In genomic region chr6:158653577-158654354, GRCh38 we compare ENCODE assay signal across 8 cellular contexts. TPM values are rescaled to one million over a fixed set of nuclear protein-coding genes. Genes with fewer than 3 reads are reported as not detected.
DNase-seq lines count a peak whose midpoint lies in the region; ATAC-seq and TF ChIP-seq lines count a peak whose summit lies in the region.

No MANE protein-coding gene starts in this region.

- H3K4me1 ChIP-seq in liver (ENCODE audit: control insufficient read depth in 4 of 4, insufficient read depth in 4 of 4, low read length in 3 of 4), result no peaks in the 10 kb centered on the region
- peaks cover 10% of the 10 kb centered on the region for H3K4me1 ChIP-seq in ovary (ENCODE audit: insufficient read depth)
- H3K4me1 ChIP-seq in H9 (ENCODE audit: insufficient read depth, low read length), result no peaks in the 10 kb centered on the region

- H3K27ac Mint-ChIP-seq in H9, result no peak overlapping the region

- H4K91ac ChIP-seq in H9 (ENCODE audit: insufficient read length, low read depth, low read length), result no peak overlapping the region

- H3K9me3 ChIP-seq in liver (ENCODE audit: control insufficient read depth in 4 of 4, low read length in 3 of 4) (no peaks in the 10 kb centered on the region), ovary (no peaks in the 10 kb centered on the region), H9 (ENCODE audit: control insufficient read depth, low read depth, low read length) (no peaks in the 10 kb centered on the region)

- H3K4ac ChIP-seq in H9 (ENCODE audit: low read depth, low read length), result no peak overlapping the region

- H4K8ac ChIP-seq in H9 (replicated peaks; ENCODE audit: insufficient read length, low read depth, low read length), result no peak overlapping the region

- no peak overlapping the region for H2BK15ac ChIP-seq in H9 (ENCODE audit: low read depth, low read length)

- DNase-seq in NK-92 (lab: John Stamatoyannopoulos, UW; ENCODE audit: unreplicated experiment) (peak; percentile 56), ovary (no peak), H9 (no peak)
- DNase-seq in activated effector memory CD4-positive, alpha-beta T cell treated with anti-CD3 and anti-CD28 coated beads, Interleukin-2, amount 50 U/mL, for 16 hours, result peak; percentile 94
- peak; percentile 80 to 88 for DNase-seq in stimulated activated CD8-positive, alpha-beta memory T cell treated with anti-CD3 and anti-CD28 coated beads, Interleukin-15, amount 100 ng/mL, for 4 hours (ENCODE audit: low read depth in 2 of 2)

- H3K23ac ChIP-seq in H9 (ENCODE audit: insufficient read length, low read depth, low read length), result no peak overlapping the region

- no peak overlapping the region for H2BK12ac ChIP-seq in H9 (ENCODE audit: insufficient read length, low read depth, low read length)

- H4K20me1 ChIP-seq in H9 (ENCODE audit: control insufficient read depth, insufficient read depth, insufficient read length), result peaks cover 2% of the 10 kb centered on the region

- intact Hi-C loops in ovary (cut with DNase I), result no loop called here

- H3K23me2 ChIP-seq in H9 (ENCODE audit: insufficient read length, low read depth, low read length, poor library complexity, severe bottlenecking), result no peaks in the 10 kb centered on the region

- no peaks in the 10 kb centered on the region for H3K79me1 ChIP-seq in H9 (ENCODE audit: insufficient read depth, low read depth, low read length, poor library complexity, severe bottlenecking)

- TF ChIP-seq POLR2A in ovary (IDR thresholded peaks at IDR 0.05), result no peak

- TF ChIP-seq CTCF in liver (IDR thresholded peaks at IDR 0.05; ENCODE audit: low read depth, low read length, missing input control) (no peak), ovary (IDR thresholded peaks at IDR 0.05) (no peak), H9 (conservative IDR thresholded peaks at IDR 0.05) (no peak)

- no peak overlapping the region for H3K4me3 Mint-ChIP-seq in H9

- H3K9me3 Mint-ChIP-seq in H9, result no peaks in the 10 kb centered on the region

- TF ChIP-seq RAD21 in liver (IDR thresholded peaks at IDR 0.05), result no peak

- H3K9ac ChIP-seq in liver (ENCODE audit: low read depth in 1 of 2, low read length in 2 of 2), result peak overlapping the region in 1 of 2 donors; percentile 76
- no peak overlapping the region for H3K9ac ChIP-seq in H9 (ENCODE audit: extremely low read depth, insufficient read length, low read length)

- H3K4me3 ChIP-seq in liver (ENCODE audit: low read depth in 1 of 3, low read length in 3 of 3) (no peak overlapping the region), ovary (no peak overlapping the region)

- H3K27me3 Mint-ChIP-seq in H9 (ENCODE audit: low read depth), result peaks cover 5% of the 10 kb centered on the region

- no peak overlapping the region for H4K5ac ChIP-seq in H9 (ENCODE audit: insufficient read length, low read depth, low read length)

- no peak for TF ChIP-seq EP300 in ovary (IDR thresholded peaks at IDR 0.05)

- no peaks in the 10 kb centered on the region for H3K36me3 ChIP-seq in liver (ENCODE audit: control insufficient read depth in 4 of 4, insufficient read depth in 3 of 4, low read depth in 1 of 4, low read length in 3 of 4)
- H3K36me3 ChIP-seq in ovary, result no peaks in the 10 kb centered on the region

- H3K27ac ChIP-seq in liver (ENCODE audit: low read depth in 1 of 2, low read length in 2 of 2) (peak overlapping the region; percentile 63 to 77), ovary (peak overlapping the region in 1 of 2 donors; percentile 63), H9 (ENCODE audit: insufficient read length, low read depth, low read length) (no peak overlapping the region)

- no peaks in the 10 kb centered on the region for H3K79me2 ChIP-seq in H9 (ENCODE audit: insufficient read depth, low read length)

- H2BK120ac ChIP-seq in H9 (ENCODE audit: low read depth, low read length, poor library complexity, severe bottlenecking), result no peak overlapping the region

- H3K14ac ChIP-seq in H9 (ENCODE audit: insufficient read depth, low read length), result no peak overlapping the region

- no peak overlapping the region for H2BK5ac ChIP-seq in H9 (ENCODE audit: insufficient read length, low read length)

- no peak overlapping the region for H3K18ac ChIP-seq in H9 (ENCODE audit: insufficient read length, low read depth, low read length)

- ATAC-seq in GM21528 (IDR thresholded peaks at IDR 0.05; ENCODE audit: low FRiP score, unreplicated experiment) (peak; percentile 50), GM18520 (IDR thresholded peaks at IDR 0.05; ENCODE audit: unreplicated experiment) (no peak)

- 76% methylated on average over 15 of the region's 15 CpGs for WGBS in liver
- whole genome bisulfite sequencing in ovary, 3 donors, result 88 to 96% (median 93%) methylated on average over 15 of the region's 15 CpGs
- no CpG with 5 or more reads among the region's 15 CpGs for whole genome bisulfite sequencing in H9 (ENCODE audit: extremely low coverage, insufficient read length, low lambda C conversion rate)

- H3K4me2 ChIP-seq in H9 (ENCODE audit: insufficient read depth, insufficient read length, low read length), result no peak overlapping the region

- no peak overlapping the region for H2BK20ac ChIP-seq in H9 (ENCODE audit: low read depth, low read length, poor library complexity, severe bottlenecking)

- H3T11ph ChIP-seq in H9 (ENCODE audit: low read length), result no peak overlapping the region

- no peak overlapping the region for H3K56ac ChIP-seq in H9 (ENCODE audit: insufficient read length, low read depth, low read length)

- no peak overlapping the region for H2AFZ ChIP-seq in H9 (ENCODE audit: low read length)

- no peaks in the 10 kb centered on the region for H3K36me3 Mint-ChIP-seq in H9 (ENCODE audit: insufficient read depth in 1 of 3, low read depth in 3 of 3)

- peaks cover 18 to 28% of the 10 kb centered on the region in 2 experiments for H3K4me1 Mint-ChIP-seq in H9

- H2AK5ac ChIP-seq in H9 (ENCODE audit: insufficient read length, low read length), result no peak overlapping the region

- no peaks in the 10 kb centered on the region for H3K27me3 ChIP-seq in liver (ENCODE audit: control insufficient read depth in 4 of 4, insufficient read depth in 4 of 4, low read length in 3 of 4)
- no peaks in the 10 kb centered on the region for H3K27me3 ChIP-seq in ovary
- H3K27me3 ChIP-seq in H9 (ENCODE audit: insufficient read depth, low read length), result no peaks in the 10 kb centered on the region

TF ChIP-seq in liver, 16 proteins besides CTCF, POLR2A, EP300 and RAD21:
- TF ChIP-seq, protein P1, sequence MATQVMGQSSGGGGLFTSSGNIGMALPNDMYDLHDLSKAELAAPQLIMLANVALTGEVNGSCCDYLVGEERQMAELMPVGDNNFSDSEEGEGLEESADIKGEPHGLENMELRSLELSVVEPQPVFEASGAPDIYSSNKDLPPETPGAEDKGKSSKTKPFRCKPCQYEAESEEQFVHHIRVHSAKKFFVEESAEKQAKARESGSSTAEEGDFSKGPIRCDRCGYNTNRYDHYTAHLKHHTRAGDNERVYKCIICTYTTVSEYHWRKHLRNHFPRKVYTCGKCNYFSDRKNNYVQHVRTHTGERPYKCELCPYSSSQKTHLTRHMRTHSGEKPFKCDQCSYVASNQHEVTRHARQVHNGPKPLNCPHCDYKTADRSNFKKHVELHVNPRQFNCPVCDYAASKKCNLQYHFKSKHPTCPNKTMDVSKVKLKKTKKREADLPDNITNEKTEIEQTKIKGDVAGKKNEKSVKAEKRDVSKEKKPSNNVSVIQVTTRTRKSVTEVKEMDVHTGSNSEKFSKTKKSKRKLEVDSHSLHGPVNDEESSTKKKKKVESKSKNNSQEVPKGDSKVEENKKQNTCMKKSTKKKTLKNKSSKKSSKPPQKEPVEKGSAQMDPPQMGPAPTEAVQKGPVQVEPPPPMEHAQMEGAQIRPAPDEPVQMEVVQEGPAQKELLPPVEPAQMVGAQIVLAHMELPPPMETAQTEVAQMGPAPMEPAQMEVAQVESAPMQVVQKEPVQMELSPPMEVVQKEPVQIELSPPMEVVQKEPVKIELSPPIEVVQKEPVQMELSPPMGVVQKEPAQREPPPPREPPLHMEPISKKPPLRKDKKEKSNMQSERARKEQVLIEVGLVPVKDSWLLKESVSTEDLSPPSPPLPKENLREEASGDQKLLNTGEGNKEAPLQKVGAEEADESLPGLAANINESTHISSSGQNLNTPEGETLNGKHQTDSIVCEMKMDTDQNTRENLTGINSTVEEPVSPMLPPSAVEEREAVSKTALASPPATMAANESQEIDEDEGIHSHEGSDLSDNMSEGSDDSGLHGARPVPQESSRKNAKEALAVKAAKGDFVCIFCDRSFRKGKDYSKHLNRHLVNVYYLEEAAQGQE (IDR thresholded peaks at IDR 0.05), result no peak
- TF ChIP-seq RXRA (IDR thresholded peaks at IDR 0.05) (no peak), SP1 (IDR thresholded peaks at IDR 0.05) (peak; percentile 42)

RNA-seq across cellular contexts. Expression of gene SYTL3, which starts 3.9 kb away (rescaled TPM):
- total RNA-seq in liver (1 to 10 TPM in 1 of 2 donors, under 1 TPM in 1; 0.28 to 1.7 TPM), ovary (1 to 10 TPM; 1.7 to 7.8 (median 2.5) TPM), H9 (2021) (0.09 and 0.20 TPM in 2 replicates)
- polyA plus RNA-seq in liver (under 1 TPM; 0.40 to 0.62 TPM), ovary (1 to 10 TPM; 1.9 to 3.3 TPM)

RNA-seq across cellular contexts. Expression of gene DYNLT1, which starts 9.2 kb away (rescaled TPM):
- total RNA-seq in liver, result 10 to 100 TPM; 17.7 to 21.9 TPM
- polyA plus RNA-seq in liver, result 10 to 100 TPM; 54.8 to 86.9 TPM
- total RNA-seq in ovary, result 100 to 1,000 TPM in 4 of 7 donors, 10 to 100 TPM in 3; 50.0 to 115 (median 102) TPM
- 100 to 1,000 TPM; 114 to 217 TPM for polyA plus RNA-seq in ovary
- 105 and 117 TPM in 2 replicates for total RNA-seq in H9 (2021)

Comparison
In these comparisons a context has a peak if more than half of its experiments do, and no peak if none do; other contexts are left out.
1. DNase-seq: peak in NK-92 (single experiment), activated effector memory CD4-positive, alpha-beta T cell treated with anti-CD3 and anti-CD28 coated beads, Interleukin-2, amount 50 U/mL, for 16 hours (single experiment) and stimulated activated CD8-positive, alpha-beta memory T cell treated with anti-CD3 and anti-CD28 coated beads, Interleukin-15, amount 100 ng/mL, for 4 hours (2 of 2); none in ovary (0 of 5) and H9 (single experiment).